ENCODE assay signal across 12 cellular contexts in the genomic region with DNA sequence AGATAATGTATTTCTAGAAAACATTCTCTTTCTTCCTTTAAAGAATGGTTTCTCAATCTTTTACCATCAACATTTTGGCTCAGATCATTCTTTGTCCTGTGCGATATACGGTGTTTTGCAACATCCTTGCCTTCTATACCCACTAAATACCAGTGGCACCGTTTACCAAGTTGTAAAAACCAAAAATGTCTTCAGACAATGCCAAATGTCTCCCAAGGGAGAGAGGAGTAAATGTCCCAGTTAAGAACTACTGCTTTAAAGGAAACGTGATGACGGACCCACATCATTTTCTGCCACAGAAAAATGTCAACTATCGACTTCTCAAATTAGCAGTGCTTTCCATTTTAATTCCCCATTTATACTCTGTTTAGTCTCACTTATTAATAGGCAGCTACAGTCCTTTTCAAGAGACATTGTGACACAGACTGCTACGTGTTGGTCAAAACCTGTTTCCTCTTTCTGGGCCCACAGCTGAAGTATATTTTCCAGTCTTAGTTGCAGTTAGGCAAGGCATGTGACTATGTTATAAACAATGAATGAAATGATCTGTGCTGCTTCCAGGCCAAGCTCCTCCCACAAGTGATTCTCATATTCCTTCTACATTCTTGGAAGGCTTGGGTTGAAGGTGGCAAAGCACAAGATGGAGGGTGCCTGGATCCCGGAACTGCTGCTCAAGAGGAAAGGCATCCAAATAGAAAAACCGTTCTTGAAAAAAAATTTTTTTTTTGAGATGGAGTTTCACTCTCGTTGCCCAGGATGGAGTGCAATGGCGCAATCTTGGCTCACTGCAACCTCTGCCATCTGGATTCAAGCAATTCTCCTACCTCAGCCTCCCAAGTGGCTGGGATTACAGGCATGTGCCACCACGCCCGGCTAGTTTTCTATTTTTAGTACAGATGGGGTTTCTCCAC. TPM values are rescaled to one million over a fixed set of nuclear protein-coding genes. Genes with fewer than 3 reads are reported as not detected.
A peak's percentile ranks its signal among the peaks of the same experiment; 100 is the strongest.
DNase-seq lines count a peak whose midpoint lies in the region; ATAC-seq, FAIRE-seq and TF ChIP-seq lines count a peak whose summit lies in the region.
"Had no signal": no experiment of that assay in that cellular context is flagged by ENCODE, and none has a peak within 500 bp of the region (broad histone marks: within the 10 kb centered on the region; RNA-seq: fewer than 3 reads in every experiment).

No MANE protein-coding gene starts in this region.

- H2AFZ ChIP-seq in ACC112 (ENCODE audit: low read length, unreplicated experiment) (no peak overlapping the region), GM12878 (ENCODE audit: control insufficient read depth, low read depth, low read length) (no peak overlapping the region), mesenchymal stem cell (ENCODE audit: low read depth, low read length) (no peak overlapping the region)

- no peak overlapping the region for H3K14ac ChIP-seq in mesenchymal stem cell (ENCODE audit: low read length in 2 of 2)

- no peak overlapping the region for H4K8ac ChIP-seq in mesenchymal stem cell (ENCODE audit: low read length)

- 69% methylated on average over 13 of the region's 13 CpGs for WGBS in GM12878 (ENCODE audit: insufficient coverage, insufficient replicate concordance, low lambda C conversion rate, missing lambda C conversion rate)
- 93% methylated on average over 13 of the region's 13 CpGs for WGBS in mesenchymal stem cell

- no peak for FAIRE-seq in GM12878 (lab: Jason Lieb, UNC)
- FAIRE-seq in HTR-8/SVneo (lab: Jason Lieb, UNC) = no peak
- FAIRE-seq: D721Med had no signal

- ATAC-seq in GM12878 (peak; percentile 57), GM21737 (IDR thresholded peaks at IDR 0.05; ENCODE audit: unreplicated experiment) (no peak)

- no TSS peak for BruUV-seq in GM12878 (replicated peaks; lab: Mats Ljungman, UMichigan)

- no peaks in the 10 kb centered on the region for H3K79me2 ChIP-seq in ACC112 (ENCODE audit: control insufficient read depth, insufficient read depth, low read length, unreplicated experiment)
- no peaks in the 10 kb centered on the region for H3K79me2 ChIP-seq in GM12878 (ENCODE audit: control insufficient read depth, insufficient read depth, low read length)

- peak; percentile 66 to 84 for DNase-seq in HL-60 (ENCODE audit: low read depth in 1 of 2, low spot score in 1 of 2)
- DNase-seq in GM12878 (ENCODE audit: low read depth, low spot score) = no peak
- peak; percentile 87 for DNase-seq in mesenchymal stem cell
- no peak for DNase-seq in amygdala (lab: John Stamatoyannopoulos, UW)
- DNase-seq in HTR-8/SVneo (ENCODE audit: insufficient read length, low spot score) = no peak
- DNase-seq in activated CD4-positive, alpha-beta T cell treated with anti-CD3 and anti-CD28 coated beads for 1 hour = no peak
- DNase-seq: activated CD4-positive, alpha-beta T cell treated with anti-CD3 and anti-CD28 coated beads, Interleukin-2, amount 10 ng/mL, durations not matched to agents 7 days and 5 days; cortex of kidney; NCI-H774 had no signal

- H3K9me3 ChIP-seq in GM12878 (replicated peaks; ENCODE audit: control insufficient read depth, insufficient read depth, low read length) (no peaks in the 10 kb centered on the region), mesenchymal stem cell (ENCODE audit: control insufficient read depth, low read length) (no peaks in the 10 kb centered on the region)

- H3K23ac ChIP-seq in mesenchymal stem cell (ENCODE audit: low read length in 2 of 2) = no peak overlapping the region

- H2AK5ac ChIP-seq in mesenchymal stem cell (ENCODE audit: low read length, severe bottlenecking) = no peak overlapping the region

- no peak for TF ChIP-seq CTCF in HL-60 (IDR thresholded peaks at IDR 0.05; ENCODE audit: insufficient read depth, low read length)
- TF ChIP-seq CTCF in GM12878 (IDR thresholded peaks at IDR 0.05 in 2 of 3, conservative IDR thresholded peaks at IDR 0.05 in 1 of 3; ENCODE audit: control insufficient read depth in 2 of 3, extremely low read depth in 1 of 3, insufficient read depth in 1 of 3, low read depth in 3 of 3, low read length in 3 of 3) = no peak

- intact Hi-C loops in GM12878 (cut with micrococcal nuclease; ENCODE audit: unreplicated experiment) = no loop called here

- no peak overlapping the region for H2BK120ac ChIP-seq in mesenchymal stem cell (ENCODE audit: low read depth, low read length)

- RAD21 ChIA-PET in GM12878 (lab: Charles Lee; ENCODE audit: unreplicated experiment) = no interaction called here

- H3K27me3 ChIP-seq in ACC112 (ENCODE audit: insufficient read depth, low read length) (no peaks in the 10 kb centered on the region), HL-60 (ENCODE audit: insufficient read depth, poor library complexity, severe bottlenecking) (no peaks in the 10 kb centered on the region), GM12878 (replicated peaks in 1 of 2; ENCODE audit: control insufficient read depth in 2 of 2, insufficient read depth in 2 of 2, low read length in 1 of 2) (no peaks in the 10 kb centered on the region), mesenchymal stem cell (ENCODE audit: control insufficient read depth in 1 of 2, insufficient read depth in 1 of 2, low read length in 2 of 2) (no peaks in the 10 kb centered on the region)

- peaks cover 7% of the 10 kb centered on the region for H3K4me1 ChIP-seq in ACC112 (ENCODE audit: control insufficient read depth, insufficient read depth, low read length, unreplicated experiment)
- H3K4me1 ChIP-seq in GM12878 (ENCODE audit: control insufficient read depth, insufficient read depth, low read length) = no peaks in the 10 kb centered on the region
- H3K4me1 ChIP-seq in mesenchymal stem cell (ENCODE audit: control insufficient read depth, insufficient read depth, low read depth, low read length) = peaks cover 3% of the 10 kb centered on the region

- TF ChIP-seq POLR2A in GM12878 (IDR thresholded peaks at IDR 0.05; ENCODE audit: low read depth, low read length) = no peak

- peak overlapping the region; percentile 19 for H3K18ac ChIP-seq in mesenchymal stem cell (ENCODE audit: low read depth in 1 of 2, low read length in 2 of 2)

- peak overlapping the region; percentile 60 for H3K27ac ChIP-seq in ACC112 (ENCODE audit: low read depth, low read length)
- peak overlapping the region; percentile 66 for H3K27ac ChIP-seq in HL-60 (replicated peaks)
- no peak overlapping the region for H3K27ac ChIP-seq in GM12878 (ENCODE audit: control insufficient read depth, insufficient read depth)
- H3K27ac ChIP-seq in mesenchymal stem cell (ENCODE audit: low read length, poor library complexity, severe bottlenecking) = no peak overlapping the region

- H3K4me2 ChIP-seq in GM12878 (ENCODE audit: control insufficient read depth, insufficient read depth) (no peak overlapping the region), mesenchymal stem cell (ENCODE audit: low read length, poor library complexity, severe bottlenecking) (no peak overlapping the region)

- no peaks in the 10 kb centered on the region for H4K20me1 ChIP-seq in GM12878 (ENCODE audit: control insufficient read depth, insufficient read depth)

- H2BK5ac ChIP-seq in mesenchymal stem cell (ENCODE audit: low read depth, low read length, poor library complexity, severe bottlenecking) = no peak overlapping the region

- H3K9ac ChIP-seq in GM12878 (ENCODE audit: control insufficient read depth, insufficient read depth, low read length) = no peak overlapping the region
- peak overlapping the region; percentile 81 for H3K9ac ChIP-seq in mesenchymal stem cell (ENCODE audit: low read length)

- TF ChIP-seq RAD21 in GM12878 (IDR thresholded peaks at IDR 0.05; ENCODE audit: insufficient read depth, low read depth, low read length) = no peak

- no peak overlapping the region for H3K4ac ChIP-seq in mesenchymal stem cell (ENCODE audit: low read depth in 1 of 2, low read length in 2 of 2)

- peaks cover 14% of the 10 kb centered on the region for H3K79me1 ChIP-seq in mesenchymal stem cell (replicated peaks; ENCODE audit: low read length, poor library complexity, severe bottlenecking)

- CTCF ChIA-PET in GM12878 (lab: Yijun Ruan, JAX) = interaction anchor here (1.7 kb wide), 1 partner anchor 204 kb away, joined by 4 read pairs; no protein-coding TSS in a partner anchor

- SMC1A ChIA-PET in GM12878 (lab: Charles Lee; ENCODE audit: uncharacterized antibody, unreplicated experiment) = interaction anchor here (0.6 kb wide), 1 partner anchor 320 kb away, joined by 3 read pairs; no protein-coding TSS in a partner anchor

- H4K91ac ChIP-seq in mesenchymal stem cell (ENCODE audit: low read length) = no peak overlapping the region

- H3K36me3 ChIP-seq in ACC112 (ENCODE audit: insufficient read depth, low read length) (peaks cover 13% of the 10 kb centered on the region), GM12878 (ENCODE audit: control insufficient read depth in 2 of 2, insufficient read depth in 2 of 2, low read length in 1 of 2) (no peaks in the 10 kb centered on the region), mesenchymal stem cell (ENCODE audit: control insufficient read depth in 1 of 2, insufficient read depth in 2 of 2, low read depth in 1 of 2, low read length in 2 of 2) (peaks cover 29 to 78% of the 10 kb centered on the region in 2 experiments)

- POLR2A ChIA-PET in GM12878 (lab: Charles Lee) = no interaction called here

- in situ Hi-C loops in GM12878 (cut with MboI) = no loop called here

- H3K4me3 ChIP-seq in ACC112 (ENCODE audit: low read depth, low read length) = no peak overlapping the region
- no peak overlapping the region for H3K4me3 ChIP-seq in HL-60 (replicated peaks; ENCODE audit: insufficient read depth, low read length)
- no peak overlapping the region for H3K4me3 ChIP-seq in GM12878
- peak overlapping the region in 1 of 2 experiments; percentile 41 for H3K4me3 ChIP-seq in mesenchymal stem cell (ENCODE audit: insufficient read depth in 1 of 2, low read depth in 1 of 2, low read length in 2 of 2)

- H2BK12ac ChIP-seq in mesenchymal stem cell (ENCODE audit: low read length in 2 of 2) = no peak overlapping the region

- H2BK15ac ChIP-seq in mesenchymal stem cell (ENCODE audit: low read depth, poor library complexity, severe bottlenecking) = no peak overlapping the region

- TF ChIP-seq EP300 in GM12878 (IDR thresholded peaks at IDR 0.05; ENCODE audit: borderline replicate concordance in 1 of 2, control insufficient read depth in 1 of 2, low read depth in 2 of 2, low read length in 2 of 2) = no peak

RNA-seq across cellular contexts. Expression of gene PRXL2C, which starts 8.8 kb away (rescaled TPM):
- 2.6 and 3.3 TPM in 2 replicates for total RNA-seq in GM12878 (2013; cell fraction: nucleolus; rRNA removed)
- total RNA-seq in GM12878 (2014; rRNA removed) = 14.1 and 14.6 TPM in 2 replicates
- total RNA-seq in GM12878 (2014; rRNA removed; fragmentation: Illumina TruSeq; extraction: Trizol) = 12.9 and 13.2 TPM in 2 replicates
- 11.2 and 11.9 TPM in 2 replicates for total RNA-seq in GM12878 (2021)
- polyA plus RNA-seq in GM12878 (2011; ENCODE audit: low read depth) = 0.83 TPM
- polyA plus RNA-seq in GM12878 (2011; rRNA removed) = 4.6 and 7.6 TPM in 2 replicates
- 2.1 TPM in 2 replicates for polyA plus RNA-seq in GM12878 (2011; cell fraction: cytosol; rRNA removed)
- 0.73 and 1.0 TPM in 2 replicates for polyA plus RNA-seq in GM12878 (2011; cell fraction: nucleus; rRNA removed)
- polyA plus RNA-seq in GM12878 (2012) = 1.2 and 1.6 TPM in 2 replicates
- 7.3 and 7.8 TPM in 2 replicates for polyA plus RNA-seq in GM12878 (2014; fragmentation: Illumina TruSeq; extraction: Trizol)
- 1 to 10 TPM; 4.0 to 4.7 TPM for polyA plus RNA-seq in GM12878 (2014; fragmentation: Nextera tagmentation; extraction: Ambion mirVana)
- polyA plus RNA-seq in GM12878 (2014; rRNA removed) = 7.4 and 7.6 TPM in 2 replicates
- polyA plus RNA-seq in GM12878 (2016; fragmentation: Nextera tagmentation; extraction: Ambion mirVana) = 10 to 100 TPM in 1 of 2 experiments, 1 to 10 TPM in 1; 6.8 to 16.0 TPM
- polyA minus RNA-seq in GM12878 (2011; rRNA and poly(A)+ RNA removed) = 2.2 and 2.8 TPM in 2 replicates
- 2.2 and 4.0 TPM in 2 replicates for polyA minus RNA-seq in GM12878 (2011; cell fraction: cytosol; rRNA and poly(A)+ RNA removed)
- 1.8 and 1.9 TPM in 2 replicates for polyA minus RNA-seq in GM12878 (2011; cell fraction: nucleus; rRNA and poly(A)+ RNA removed)
- polyA plus RNA-seq in mesenchymal stem cell (2013, experiment 1 of 2) = 16.8 TPM
- polyA plus RNA-seq in mesenchymal stem cell (2013, experiment 2 of 2) = 18.3 TPM

RNA-seq across cellular contexts. Expression of gene CDC14B, which starts 26.7 kb away (rescaled TPM):
- 29.4 and 35.9 TPM in 2 replicates for total RNA-seq in GM12878 (2013; cell fraction: nucleolus; rRNA removed)
- 4.1 and 6.4 TPM in 2 replicates for total RNA-seq in GM12878 (2014; rRNA removed)
- total RNA-seq in GM12878 (2014; rRNA removed; fragmentation: Illumina TruSeq; extraction: Trizol) = 5.1 and 5.9 TPM in 2 replicates
- total RNA-seq in GM12878 (2021) = 6.8 TPM in 2 replicates
- 0.10 TPM for polyA plus RNA-seq in GM12878 (2011; ENCODE audit: low read depth)
- 6.0 TPM in 2 replicates for polyA plus RNA-seq in GM12878 (2011; rRNA removed)
- polyA plus RNA-seq in GM12878 (2011; cell fraction: cytosol; rRNA removed) = 4.1 and 5.0 TPM in 2 replicates
- polyA plus RNA-seq in GM12878 (2011; cell fraction: nucleus; rRNA removed) = 5.7 and 6.2 TPM in 2 replicates
- 0.20 and 0.29 TPM in 2 replicates for polyA plus RNA-seq in GM12878 (2012)
- polyA plus RNA-seq in GM12878 (2014; fragmentation: Illumina TruSeq; extraction: Trizol) = 6.9 and 7.9 TPM in 2 replicates
- 1 to 10 TPM; 4.5 to 6.3 TPM for polyA plus RNA-seq in GM12878 (2014; fragmentation: Nextera tagmentation; extraction: Ambion mirVana)
- polyA plus RNA-seq in GM12878 (2014; rRNA removed) = 3.7 and 4.7 TPM in 2 replicates
- polyA plus RNA-seq in GM12878 (2016; fragmentation: Nextera tagmentation; extraction: Ambion mirVana) = 10 to 100 TPM in 1 of 2 experiments, 1 to 10 TPM in 1; 7.5 to 11.7 TPM
- 10.5 and 10.6 TPM in 2 replicates for polyA minus RNA-seq in GM12878 (2011; rRNA and poly(A)+ RNA removed)
- polyA minus RNA-seq in GM12878 (2011; cell fraction: cytosol; rRNA and poly(A)+ RNA removed) = 1.9 and 2.7 TPM in 2 replicates
- polyA minus RNA-seq in GM12878 (2011; cell fraction: nucleus; rRNA and poly(A)+ RNA removed) = 5.0 and 12.1 TPM in 2 replicates
- polyA plus RNA-seq in mesenchymal stem cell (2013, experiment 1 of 2) = 10.5 TPM
- polyA plus RNA-seq in mesenchymal stem cell (2013, experiment 2 of 2) = 10.5 TPM

Comparison
In these comparisons a context has a peak if more than half of its experiments do, and no peak if none do; other contexts are left out.
1. H3K27ac ChIP-seq: peak in ACC112 (single experiment) and HL-60 (single experiment); none in GM12878 (single experiment) and mesenchymal stem cell (single experiment).
2. DNase-seq: peak in HL-60 (2 of 2) and mesenchymal stem cell (single experiment); none in GM12878 (single experiment), amygdala (0 of 56), HTR-8/SVneo (single experiment) and activated CD4-positive, alpha-beta T cell treated with anti-CD3 and anti-CD28 coated beads for 1 hour (single experiment).